10 cellular contexts compared by ENCODE assay signal in genomic region chr5:82274343-82275266, GRCh38. TPM values are rescaled to one million over a fixed set of nuclear protein-coding genes. Genes with fewer than 3 reads are reported as not detected.
DNase-seq lines count a peak whose midpoint lies in the region; ATAC-seq and TF ChIP-seq lines count a peak whose summit lies in the region.
"Had no signal": no experiment of that assay in that cellular context is flagged by ENCODE, and none has a peak within 500 bp of the region (broad histone marks: within the 10 kb centered on the region; RNA-seq: fewer than 3 reads in every experiment).

No MANE protein-coding gene starts in this region.

- no peak overlapping the region for H2AK5ac ChIP-seq in IMR-90 (ENCODE audit: low read depth, low read length)

- in situ Hi-C loops in IMR-90 (cut with MboI; ENCODE audit: low sequenced_read_pairs), result no loop called here

- H3K9me1 ChIP-seq in IMR-90 (ENCODE audit: insufficient read depth, low read length), result peaks cover 4% of the 10 kb centered on the region; the same call in 1 of the 2 replicates

- POLR2A ChIA-PET in IMR-90 (lab: Charles Lee; ENCODE audit: unreplicated experiment), result no interaction called here

- no peaks in the 10 kb centered on the region for H3K4me1 ChIP-seq in IMR-90 (ENCODE audit: control insufficient read depth, insufficient read depth, low read length)

- no peak overlapping the region for H3K4ac ChIP-seq in IMR-90 (ENCODE audit: low read depth, low read length)

- TF ChIP-seq RAD21 in IMR-90 (IDR thresholded peaks at IDR 0.05; ENCODE audit: low read length), result no peak

- CTCF ChIA-PET in IMR-90 (lab: Yijun Ruan, JAX), result interaction anchor here (1.0 kb wide), 1 partner anchor 9 kb away, joined by 3 read pairs; no protein-coding TSS in a partner anchor

- peaks cover 26 to 44% of the 10 kb centered on the region in 2 experiments for H3K79me1 ChIP-seq in IMR-90 (ENCODE audit: low read depth in 1 of 2, low read length in 2 of 2)

- H3K27me3 ChIP-seq in IMR-90 (ENCODE audit: control insufficient read depth, insufficient read depth, low read length), result no peaks in the 10 kb centered on the region

- no peak overlapping the region for H3K18ac ChIP-seq in IMR-90 (ENCODE audit: low read depth, low read length)

- H3K56ac ChIP-seq in IMR-90 (ENCODE audit: extremely low read depth, insufficient read depth, low read length), result no peak overlapping the region

- H3K4me2 ChIP-seq in IMR-90 (ENCODE audit: low read depth, low read length), result no peak overlapping the region

- peaks cover 77% of the 10 kb centered on the region for H3K36me3 Mint-ChIP-seq in activated naive CD8-positive, alpha-beta T cell treated with anti-CD3 and anti-CD28 coated beads for 36 hours
- peaks cover 45% of the 10 kb centered on the region for H3K36me3 Mint-ChIP-seq in osteocyte (ENCODE audit: unreplicated experiment)

- peaks cover 25% of the 10 kb centered on the region for H3K4me1 Mint-ChIP-seq in activated naive CD8-positive, alpha-beta T cell treated with anti-CD3 and anti-CD28 coated beads for 36 hours
- H3K4me1 Mint-ChIP-seq in osteocyte (ENCODE audit: unreplicated experiment), result peaks cover 34% of the 10 kb centered on the region

- TF ChIP-seq CTCF in IMR-90 (conservative IDR thresholded peaks at IDR 0.05; ENCODE audit: low read depth, low read length) (no peak), osteocyte (IDR thresholded peaks at IDR 0.05) (no peak)

- H4K20me1 ChIP-seq in IMR-90 (ENCODE audit: insufficient read depth, low read length), result no peaks in the 10 kb centered on the region; the same call in 1 of the 2 replicates

- H2BK5ac ChIP-seq in IMR-90 (ENCODE audit: low read depth, low read length, poor library complexity, severe bottlenecking), result no peak overlapping the region

- H3K27ac ChIP-seq in IMR-90 (ENCODE audit: insufficient read depth, low read length), result no peak overlapping the region

- H4K91ac ChIP-seq in IMR-90 (ENCODE audit: insufficient read depth, low read depth, low read length), result no peak overlapping the region

- peak overlapping the region; percentile 51 for H2AK9ac ChIP-seq in IMR-90 (replicated peaks; ENCODE audit: low read depth, low read length, poor library complexity)

- H3K9me3 Mint-ChIP-seq in activated naive CD8-positive, alpha-beta T cell treated with anti-CD3 and anti-CD28 coated beads for 36 hours, result peaks cover 3% of the 10 kb centered on the region
- H3K9me3 Mint-ChIP-seq in osteocyte (ENCODE audit: unreplicated experiment), result no peaks in the 10 kb centered on the region

- no peak overlapping the region for H2BK120ac ChIP-seq in IMR-90 (ENCODE audit: low read depth, low read length)

- no peaks in the 10 kb centered on the region for H3K9me3 ChIP-seq in IMR-90 (ENCODE audit: control insufficient read depth, insufficient read depth, low read length)

- H3K23ac ChIP-seq in IMR-90 (ENCODE audit: low read depth, low read length), result no peak overlapping the region; the same call in 1 of the 2 replicates

- H2AFZ ChIP-seq in IMR-90 (replicated peaks; ENCODE audit: low read length, poor library complexity), result no peak overlapping the region

- 0 out of 4 replicates have a peak overlapping the region, but pooled peaks of 1 of the 2 experiments have one; percentile 24 for H4K8ac ChIP-seq in IMR-90 (ENCODE audit: low read depth in 2 of 2, low read length in 2 of 2)

- H2BK20ac ChIP-seq in IMR-90 (ENCODE audit: low read depth, low read length), result no peak overlapping the region

- peak overlapping the region; percentile 27; the same call in 1 of the 2 replicates for H4K5ac ChIP-seq in IMR-90 (ENCODE audit: low read depth, low read length)

- H3K27me3 Mint-ChIP-seq in activated naive CD8-positive, alpha-beta T cell treated with anti-CD3 and anti-CD28 coated beads for 36 hours, result no peaks in the 10 kb centered on the region
- H3K27me3 Mint-ChIP-seq in osteocyte (ENCODE audit: unreplicated experiment), result no peaks in the 10 kb centered on the region

- no peak overlapping the region for H2BK15ac ChIP-seq in IMR-90 (ENCODE audit: low read depth, low read length)

- WGBS in IMR-90 (ENCODE audit: extremely low coverage in 2 of 2, insufficient read length in 1 of 2), 2 experiments, result 78% methylated on average over 11 of the region's 31 CpGs; no CpG with 5 or more reads in 1 of the 2 experiments

- H3K14ac ChIP-seq in IMR-90 (replicated peaks; ENCODE audit: low read depth, low read length), result no peak overlapping the region

- no peak overlapping the region for H3K9ac ChIP-seq in IMR-90 (ENCODE audit: low read depth, low read length)

- DNase-seq in DMS53 (lab: John Stamatoyannopoulos, UW) (peak; percentile 45), DMS53 treated with DMSO at 0.1 percent for 48 hours (lab: John Stamatoyannopoulos, UW; ENCODE audit: unreplicated experiment) (no peak), IMR-90 (no peak), osteocyte (ENCODE audit: extremely low spot score, unreplicated experiment) (no peak), AML-193 (lab: John Stamatoyannopoulos, UW) (no peak)
- DNase-seq in activated naive CD8-positive, alpha-beta T cell treated with anti-CD3 and anti-CD28 coated beads for 36 hours, result peak; percentile 14
- DNase-seq: 8988T, Kasumi-1 had no signal

- H3K27ac Mint-ChIP-seq in activated naive CD8-positive, alpha-beta T cell treated with anti-CD3 and anti-CD28 coated beads for 36 hours, result peak overlapping the region; percentile 87
- peak overlapping the region; percentile 59 for H3K27ac Mint-ChIP-seq in osteocyte (ENCODE audit: unreplicated experiment)

- no TSS peak for BruUV-seq in IMR-90 (replicated peaks; lab: Mats Ljungman, UMichigan)

- dilution Hi-C loops in IMR-90 (cut with HindIII; ENCODE audit: low sequenced_read_pairs, unreplicated experiment), result no loop called here

- peak; percentile 32; the same call in 1 of the 2 replicates for TF ChIP-seq POLR2A in IMR-90 (IDR thresholded peaks at IDR 0.05; ENCODE audit: low read depth, low read length)

- intact Hi-C loops in IMR-90 (cut with micrococcal nuclease), result no loop called here

- peak overlapping the region; percentile 91 for H3K4me3 Mint-ChIP-seq in activated naive CD8-positive, alpha-beta T cell treated with anti-CD3 and anti-CD28 coated beads for 36 hours
- no peak overlapping the region for H3K4me3 Mint-ChIP-seq in osteocyte (ENCODE audit: unreplicated experiment)

- no peak overlapping the region for H3K4me3 ChIP-seq in IMR-90 (ENCODE audit: insufficient read depth, low read depth, low read length)

- peaks cover 24% of the 10 kb centered on the region for H3K36me3 ChIP-seq in IMR-90 (ENCODE audit: control insufficient read depth, insufficient read depth, low read length)

- ATAC-seq in IMR-90 (ENCODE audit: low read depth), result no peak
- no peak for ATAC-seq in GM21360 (IDR thresholded peaks at IDR 0.05; ENCODE audit: unreplicated experiment)
- no peak for ATAC-seq in GM18517 (IDR thresholded peaks at IDR 0.05; ENCODE audit: unreplicated experiment)

TF ChIP-seq in IMR-90, 13 proteins besides CTCF, POLR2A, EP300 and RAD21:
- TF ChIP-seq CHD1 (IDR thresholded peaks at IDR 0.05; ENCODE audit: low read depth, low read length) (no peak), MXI1 (IDR thresholded peaks at IDR 0.05; ENCODE audit: borderline replicate concordance, low read depth, low read length) (no peak)
TF ChIP-seq in IMR-90: peak in this region for 0.

RNA-seq across cellular contexts. Expression of gene RPS23, which starts 3.5 kb away (rescaled TPM):
- total RNA-seq in IMR-90 (2012; rRNA removed), result 3,186 and 3,189 TPM in 2 replicates
- polyA plus RNA-seq in IMR-90 (2012; rRNA removed), result 3,318 and 3,819 TPM in 2 replicates
- 1,266 and 2,055 TPM in 2 replicates for polyA plus RNA-seq in IMR-90 (2012; cell fraction: cytosol; rRNA removed)
- polyA plus RNA-seq in IMR-90 (2012; cell fraction: nucleus; rRNA removed; ENCODE audit: low replicate concordance), result 210 and 1,618 TPM in 2 replicates
- total RNA-seq in activated naive CD8-positive, alpha-beta T cell treated with anti-CD3 and anti-CD28 coated beads for 36 hours, result 1,000 to 10,000 TPM; 2,622 to 2,635 TPM
- 1,698 and 1,751 TPM in 2 replicates for total RNA-seq in osteocyte

Comparison
In these comparisons a context has a peak if more than half of its experiments do, and no peak if none do; other contexts are left out.
1. DNase-seq: peak in DMS53 (single experiment) and activated naive CD8-positive, alpha-beta T cell treated with anti-CD3 and anti-CD28 coated beads for 36 hours (single experiment); none in DMS53 treated with DMSO at 0.1 percent for 48 hours (single experiment), IMR-90 (single experiment), osteocyte (single experiment) and AML-193 (0 of 2).